16 cellular contexts compared by ENCODE assay signal in the genomic region with DNA sequence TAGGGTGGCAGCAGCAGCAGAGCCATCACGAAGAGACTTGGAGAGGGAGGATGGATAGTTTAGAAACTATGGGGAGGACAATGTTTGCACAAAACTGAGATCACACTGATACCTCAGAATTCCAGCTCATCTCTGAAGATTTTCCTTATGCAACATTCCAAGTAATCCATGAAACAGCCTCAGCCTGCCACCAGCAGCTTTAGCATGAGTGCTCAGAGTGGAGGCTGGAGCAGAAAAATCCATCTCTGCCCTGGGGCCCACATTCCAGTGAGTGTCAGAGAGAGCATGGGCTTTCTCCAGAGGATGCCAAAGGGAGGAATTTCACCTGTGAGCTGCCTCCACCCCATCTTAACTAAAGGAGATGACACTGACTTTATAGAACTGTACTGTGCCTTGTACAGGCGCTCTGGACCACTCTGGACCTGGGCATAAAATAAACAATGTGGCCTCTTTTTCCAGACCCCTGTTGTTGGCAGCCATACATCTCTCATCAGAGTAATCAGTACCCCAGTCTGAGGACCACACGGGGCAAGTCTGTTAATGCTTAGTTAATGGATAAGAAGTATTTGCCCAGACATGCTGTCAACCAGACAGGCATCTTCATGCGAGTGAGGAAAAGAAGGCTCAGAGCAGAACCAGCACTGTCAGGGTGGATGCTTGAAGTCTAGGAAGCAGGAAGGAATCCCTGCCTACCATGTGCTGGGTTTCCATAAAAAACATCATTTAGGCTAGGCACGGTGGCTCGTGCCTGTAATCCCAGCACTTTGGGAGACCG.
DNase-seq lines count a peak whose midpoint lies in the region; ATAC-seq lines count a peak whose summit lies in the region.
"Had no signal": no experiment of that assay in that cellular context is flagged by ENCODE, and none has a peak within 500 bp of the region (broad histone marks: within the 10 kb centered on the region; RNA-seq: fewer than 3 reads in every experiment).

No MANE protein-coding gene starts in this region.

- ATAC-seq in HG02852 (IDR thresholded peaks at IDR 0.05; ENCODE audit: unreplicated experiment), result no peak
- ATAC-seq: effector memory CD8-positive, alpha-beta T cell; Right ventricle myocardium inferior had no signal

- peak; percentile 60 for DNase-seq in AG20443 (ENCODE audit: low spot score)
- peak; percentile 21 for DNase-seq in HT1080 (ENCODE audit: low read depth)
- DNase-seq in amniotic epithelial cell (ENCODE audit: low read depth), result peak; percentile 35
- peak; percentile 85 for DNase-seq in kidney tubule cell (ENCODE audit: low spot score)
- DNase-seq in DMS53 (lab: John Stamatoyannopoulos, UW), result no peak
- no peak for DNase-seq in occipital lobe (lab: John Stamatoyannopoulos, UW)
- DNase-seq in stimulated activated CD8-positive, alpha-beta memory T cell treated with anti-CD3 and anti-CD28 coated beads, Interleukin-4, amount 100 ng/mL, for 48 hours, result no peak
- DNase-seq: activated CD4-positive, alpha-beta T cell treated with anti-CD3 and anti-CD28 coated beads for 4 hours; activated naive CD4-positive, alpha-beta T cell treated with anti-CD3 and anti-CD28 coated beads, Interleukin-2, amount 50 U/mL, for 16 hours; DND-41; effector memory CD8-positive, alpha-beta T cell; kidney; NCI-H1436 treated with DMSO at 0.1 percent for 48 hours; posterior cingulate gyrus had no signal

Comparison
In these comparisons a context has a peak if more than half of its experiments do, and no peak if none do; other contexts are left out.
1. DNase-seq: peak in AG20443 (single experiment), HT1080 (single experiment), amniotic epithelial cell (single experiment) and kidney tubule cell (single experiment); none in DMS53 (single experiment), occipital lobe (single experiment) and stimulated activated CD8-positive, alpha-beta memory T cell treated with anti-CD3 and anti-CD28 coated beads, Interleukin-4, amount 100 ng/mL, for 48 hours (single experiment).